ENCODE assay signal across 9 cellular contexts in the genomic region with DNA sequence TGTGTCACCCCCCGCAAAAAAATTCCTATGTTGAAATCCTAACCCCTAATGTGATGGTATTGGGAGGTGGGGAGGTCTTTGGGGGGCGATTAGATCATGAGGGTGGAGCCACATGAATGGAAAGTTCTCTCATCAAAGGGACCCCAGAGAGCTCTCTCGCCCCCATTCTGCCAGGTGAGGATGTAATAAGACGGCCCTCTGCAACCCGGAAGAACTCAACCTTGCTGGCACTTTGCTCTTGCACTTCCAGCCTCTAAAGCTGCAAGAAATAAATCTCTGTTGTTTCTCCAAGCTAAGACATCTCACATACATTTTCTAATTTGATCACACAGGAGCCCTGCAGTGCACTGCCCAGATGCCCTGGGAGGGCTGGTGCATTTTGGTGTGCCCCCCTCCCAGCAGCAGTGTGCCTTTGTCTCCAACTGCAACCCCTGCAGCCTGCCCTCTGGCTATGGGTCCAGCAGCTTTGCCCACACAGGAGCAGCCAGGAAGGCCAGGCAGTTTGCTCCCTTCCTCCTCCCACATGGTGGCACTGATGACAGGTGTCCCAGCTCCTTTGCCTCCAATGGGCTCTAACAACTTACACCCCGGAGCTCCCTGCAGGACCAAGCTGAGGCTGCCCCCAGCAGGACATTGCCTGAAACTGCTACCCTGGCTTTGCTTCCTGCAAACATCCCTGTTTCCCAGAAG. TPM values are rescaled to one million over a fixed set of nuclear protein-coding genes. Genes with fewer than 3 reads are reported as not detected.
DNase-seq lines count a peak whose midpoint lies in the region; ATAC-seq and TF ChIP-seq lines count a peak whose summit lies in the region.
"Had no signal": no experiment of that assay in that cellular context is flagged by ENCODE, and none has a peak within 500 bp of the region (broad histone marks: within the 10 kb centered on the region; RNA-seq: fewer than 3 reads in every experiment).

No MANE protein-coding gene starts in this region.

- intact Hi-C loops in lower lobe of right lung (cut with DNase I), result no loop called here

- H3K27me3 ChIP-seq in lower lobe of right lung (ENCODE audit: low read depth), result no peaks in the 10 kb centered on the region

- no peak overlapping the region for H3K27ac ChIP-seq in lower lobe of right lung

- no peaks in the 10 kb centered on the region for H3K36me3 ChIP-seq in lower lobe of right lung

- peaks cover 23% of the 10 kb centered on the region for H3K4me1 ChIP-seq in lower lobe of right lung

- no peaks in the 10 kb centered on the region for H3K9me3 ChIP-seq in lower lobe of right lung

- ATAC-seq in lower lobe of right lung (peak; percentile 45 to 51), HG03135 (IDR thresholded peaks at IDR 0.05; ENCODE audit: unreplicated experiment) (no peak)

- no peak overlapping the region for H3K4me3 ChIP-seq in lower lobe of right lung

- peak; percentile 61 for DNase-seq in DMS 273 treated with DMSO at 0.1 percent for 48 hours (lab: John Stamatoyannopoulos, UW)
- peak; percentile 6 for DNase-seq in HS-5 (ENCODE audit: low read depth)
- DNase-seq in NCI-H774 (lab: John Stamatoyannopoulos, UW), result peak; percentile 77
- DNase-seq in cerebellar nuclear complex (lab: John Stamatoyannopoulos, UW), result peak; percentile 49 to 85
- DNase-seq in lower lobe of right lung, result no peak
- no peak for DNase-seq in cortex of kidney (lab: John Stamatoyannopoulos, UW)
- no peak for DNase-seq in effector CD8-positive, alpha-beta T cell (lab: John Stamatoyannopoulos, UW)
- DNase-seq: naive B cell had no signal

- peak; percentile 62 for TF ChIP-seq CTCF in lower lobe of right lung (IDR thresholded peaks at IDR 0.05)

RNA-seq across cellular contexts. Expression of gene C14orf132, which starts 59.3 kb away (rescaled TPM):
- total RNA-seq in lower lobe of right lung, result 44.8 TPM

Comparison
In these comparisons a context has a peak if more than half of its experiments do, and no peak if none do; other contexts are left out.
1. DNase-seq: peak in DMS 273 treated with DMSO at 0.1 percent for 48 hours (single experiment), HS-5 (single experiment), NCI-H774 (single experiment) and cerebellar nuclear complex (2 of 2); none in lower lobe of right lung (single experiment), cortex of kidney (single experiment) and effector CD8-positive, alpha-beta T cell (single experiment).